Comparison of ENCODE assay signal across 19 cellular contexts in the genomic region with DNA sequence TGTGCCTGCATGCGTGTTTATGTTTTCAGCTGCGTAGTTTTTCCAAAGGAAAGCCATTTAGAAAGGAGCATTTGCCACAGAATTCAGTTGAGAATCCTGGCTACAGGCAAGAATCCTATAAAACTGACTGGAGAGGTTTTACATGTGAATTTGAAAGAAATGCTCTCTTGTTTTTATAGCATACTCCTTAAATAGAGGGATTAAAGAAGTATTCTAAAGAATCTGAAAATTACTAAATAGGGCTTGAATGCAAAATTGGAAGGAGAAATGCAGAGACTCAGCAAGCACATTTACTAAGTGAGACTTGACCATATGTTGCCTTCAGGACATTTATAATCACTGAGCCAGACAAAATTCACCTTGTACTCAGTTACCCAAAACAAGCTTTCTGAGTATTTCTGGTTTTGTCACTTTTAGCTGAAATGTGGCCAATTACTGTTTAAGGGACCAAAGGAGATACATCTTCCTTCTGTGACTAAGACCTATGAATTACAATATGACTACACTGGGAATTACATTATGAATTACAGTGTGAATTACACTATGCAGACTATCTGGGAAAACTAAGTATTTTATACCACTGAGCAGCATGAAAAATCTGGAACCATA.
"Had no signal": no experiment of that assay in that cellular context is flagged by ENCODE, and none has a peak within 500 bp of the region (broad histone marks: within the 10 kb centered on the region; RNA-seq: fewer than 3 reads in every experiment).

No MANE protein-coding gene starts in this region.

- ATAC-seq: left ventricle myocardium superior; mucosa of descending colon; sciatic nerve; stimulated activated naive CD8-positive, alpha-beta T cell treated with anti-CD3 and anti-CD28 coated beads, Interleukin-15, amount 100 ng/mL, for 72 hours had no signal

- DNase-seq: dermis blood vessel endothelial cell; effector memory CD4-positive, alpha-beta T cell; erythroblast; hypothalamus; immature natural killer cell; left ventricle myocardium superior; mucosa of descending colon; naive B cell; stimulated activated CD4-positive, alpha-beta T cell treated with anti-CD3 and anti-CD28 coated beads, Interleukin-12 subunit alpha, Interleukin-12 subunit beta, amount 100 ng/mL, for 4 hours; stimulated activated CD4-positive, alpha-beta T cell treated with anti-CD3 and anti-CD28 coated beads, Interleukin-1b, Interleukin-23, amount 100 ng/mL, for 48 hours; stimulated activated CD4-positive, alpha-beta T cell treated with anti-CD3 and anti-CD28 coated beads, Interleukin-4, amount 100 ng/mL, for 1 hour; stimulated activated CD8-positive, alpha-beta memory T cell treated with anti-CD3 and anti-CD28 coated beads, Interleukin-4, amount 100 ng/mL, for 48 hours; stimulated activated naive CD4-positive, alpha-beta T cell; stimulated activated naive CD8-positive, alpha-beta T cell treated with anti-CD3 and anti-CD28 coated beads, Interleukin-15, amount 100 ng/mL, for 72 hours; thyroid gland had no signal

- H3K27me3 Mint-ChIP-seq: memory B cell; naive B cell; stimulated activated naive CD8-positive, alpha-beta T cell treated with anti-CD3 and anti-CD28 coated beads, Interleukin-15, amount 100 ng/mL, for 72 hours had no signal

- H3K4me1 Mint-ChIP-seq: immature natural killer cell; memory B cell; naive B cell; nephron; neural progenitor cell; stimulated activated naive CD8-positive, alpha-beta T cell treated with anti-CD3 and anti-CD28 coated beads, Interleukin-15, amount 100 ng/mL, for 72 hours had no signal

- H3K27ac Mint-ChIP-seq: immature natural killer cell; memory B cell; nephron; neural progenitor cell; stimulated activated naive CD8-positive, alpha-beta T cell treated with anti-CD3 and anti-CD28 coated beads, Interleukin-15, amount 100 ng/mL, for 72 hours had no signal

- H3K36me3 Mint-ChIP-seq: immature natural killer cell, memory B cell, naive B cell had no signal

- H3K4me3 Mint-ChIP-seq: immature natural killer cell; memory B cell; naive B cell; nephron; neural progenitor cell; stimulated activated naive CD8-positive, alpha-beta T cell treated with anti-CD3 and anti-CD28 coated beads, Interleukin-15, amount 100 ng/mL, for 72 hours had no signal
